In the genomic region with DNA sequence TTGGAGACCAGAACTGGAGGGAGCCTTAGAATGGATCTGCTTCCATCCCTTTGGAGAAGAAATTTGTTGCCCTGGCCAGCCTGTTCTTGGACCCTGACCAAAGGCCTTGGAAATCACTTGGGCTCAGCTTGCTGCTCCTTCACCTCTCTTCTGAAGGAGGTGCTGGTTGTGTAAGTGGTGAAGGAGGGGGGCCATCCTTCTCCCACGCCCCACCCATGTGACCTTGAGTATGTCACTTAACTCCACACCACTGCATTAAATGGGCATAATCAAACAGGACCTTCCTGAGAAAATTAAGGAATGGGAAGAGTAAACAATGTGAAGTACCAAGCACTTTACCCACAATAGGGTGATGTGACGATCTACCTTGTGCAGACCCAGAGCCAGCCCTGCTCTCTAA, we compare ENCODE assay signal across 30 cellular contexts.
"Had no signal": no experiment of that assay in that cellular context is flagged by ENCODE, and none has a peak within 500 bp of the region (broad histone marks: within the 10 kb centered on the region; RNA-seq: fewer than 3 reads in every experiment).

No MANE protein-coding gene starts in this region.

- H3K4me2 ChIP-seq: PC-9 had no signal

- ATAC-seq: activated naive CD4-positive, alpha-beta T cell treated with anti-CD3 and anti-CD28 coated beads, Interleukin-2, amount 50 U/mL, for 72 hours; activated T-cell treated with anti-CD3 and anti-CD28 coated beads, Interleukin-2, amount 50 U/mL, for 4 hours; Right ventricle myocardium inferior; SK-N-SH treated with all-trans-retinoic acid at 6 μM for 48 hours; T-cell had no signal

- H3K36me3 ChIP-seq: adrenal gland had no signal

- H3K27me3 ChIP-seq: adrenal gland had no signal

- H3K4me3 ChIP-seq: adrenal gland, PC-9 had no signal

- H3K27ac ChIP-seq: adrenal gland, PC-9, RWPE1, VCaP had no signal

- H3K4me1 ChIP-seq: adrenal gland had no signal

- H2AFZ ChIP-seq: PC-9 had no signal

- DNase-seq: activated B cell treated with CpG ODN at 0.5 μM for 24 hours; activated CD4-positive, alpha-beta memory T cell treated with anti-CD3 and anti-CD28 coated beads for 36 hours; activated CD4-positive, alpha-beta T cell treated with anti-CD3 and anti-CD28 coated beads for 4 hours; activated CD4-positive, alpha-beta T cell treated with anti-CD3 and anti-CD28 coated beads, Interleukin-2, amount 50 U/mL, for 1 hour; activated CD4-positive, CD25-positive, alpha-beta regulatory T cell treated with anti-CD3 and anti-CD28 coated beads, Interleukin-2, amount 50 U/mL, for 72 hours; activated CD8-positive, alpha-beta memory T cell treated with anti-CD3 and anti-CD28 coated beads, Interleukin-2, amount 50 U/mL, for 4 hours; activated gamma-delta T cell treated with Interleukin-2 at 50 U/mL for 16 hours; activated naive CD4-positive, alpha-beta T cell treated with anti-CD3 and anti-CD28 coated beads for 36 hours; activated T-cell treated with anti-CD3 and anti-CD28 coated beads for 4 hours; activated T-cell treated with anti-CD3 and anti-CD28 coated beads, Interleukin-2, amount 50 U/mL, for 4 hours; adrenal gland; caudate nucleus; Karpas-422; KBM-7; NCI-H1048; NCI-H1436 treated with DMSO at 0.1 percent for 48 hours; NCI-H1694 treated with DMSO at 0.1 percent for 48 hours; NCI-H2081; NCI-H345; NCI-H69; PC-9; SIG-M5; T-cell; T-helper 2 cell; T-helper 9 cell had no signal

- H3K9me3 ChIP-seq: adrenal gland had no signal
